ENCODE assay signal across 1 cellular context in genomic region chr3:120596853-120597223, GRCh38.
TF ChIP-seq lines count a peak whose summit lies in the region.

No MANE protein-coding gene starts in this region.

TF ChIP-seq in GM12878, 131 proteins besides CTCF, POLR2A, EP300 and RAD21 (continued from another document):
- TF ChIP-seq MLLT1 (IDR thresholded peaks at IDR 0.05) (no peak), PRDM15 (CRISPR knock-in tag; IDR thresholded peaks at IDR 0.05) (no peak)
TF ChIP-seq in GM12878: peak in this region for 0.
